In genomic region chr20:22827916-22828315, GRCh38 we compare ENCODE assay signal across 30 cellular contexts.
"Had no signal": no experiment of that assay in that cellular context is flagged by ENCODE, and none has a peak within 500 bp of the region (broad histone marks: within the 10 kb centered on the region; RNA-seq: fewer than 3 reads in every experiment).

No MANE protein-coding gene starts in this region.

- H3K36me3 Mint-ChIP-seq: activated naive CD4-positive, alpha-beta T cell treated with anti-CD3 and anti-CD28 coated beads, Interleukin-2, amount 50 U/mL, for 72 hours; mesothelial cell of epicardium; naive B cell; stimulated activated effector memory CD8-positive, alpha-beta T cell treated with anti-CD3 and anti-CD28 coated beads, Interleukin-12 subunit alpha, Interleukin-12 subunit beta, amount 100 ng/mL, for 72 hours; type B pancreatic cell had no signal

- H3K4me1 ChIP-seq: colonic mucosa, parathyroid adenoma, psoas muscle, sigmoid colon had no signal

- H3K27ac Mint-ChIP-seq: activated naive CD4-positive, alpha-beta T cell treated with anti-CD3 and anti-CD28 coated beads, Interleukin-2, amount 50 U/mL, for 72 hours; activated T-cell treated with anti-CD3 and anti-CD28 coated beads, Interleukin-2, amount 50 U/mL, for 72 hours; mesothelial cell of epicardium; nephron progenitor cell; stimulated activated effector memory CD8-positive, alpha-beta T cell treated with anti-CD3 and anti-CD28 coated beads, Interleukin-12 subunit alpha, Interleukin-12 subunit beta, amount 100 ng/mL, for 72 hours; stimulated activated naive CD8-positive, alpha-beta T cell treated with anti-CD3 and anti-CD28 coated beads, Interleukin-15, Interleukin-2, amounts not matched to agents 100 ng/mL and 50 ng/mL, for 24 hours; T-helper 1 cell treated with Interleukin-12 subunit alpha and Interleukin-12 subunit beta and Interleukin-4 antibody, amounts not matched to agents 30 μg/mL and 1 μg/mL, for 36 hours; type B pancreatic cell had no signal

- H3K4me3 ChIP-seq: cardiac muscle cell, colonic mucosa, dorsolateral prefrontal cortex, psoas muscle, sigmoid colon, thoracic aorta had no signal

- ATAC-seq: activated naive CD4-positive, alpha-beta T cell treated with anti-CD3 and anti-CD28 coated beads, Interleukin-2, amount 50 U/mL, for 72 hours; activated T-cell treated with anti-CD3 and anti-CD28 coated beads, Interleukin-2, amount 50 U/mL, for 72 hours; left cardiac atrium; left ventricle myocardium superior; psoas muscle; stimulated activated effector memory CD8-positive, alpha-beta T cell treated with anti-CD3 and anti-CD28 coated beads, Interleukin-12 subunit alpha, Interleukin-12 subunit beta, amount 100 ng/mL, for 72 hours had no signal

- H3K27me3 ChIP-seq: colonic mucosa, sigmoid colon had no signal

- H3K4me3 Mint-ChIP-seq: activated T-cell treated with anti-CD3 and anti-CD28 coated beads, Interleukin-2, amount 50 U/mL, for 72 hours; mesothelial cell of epicardium; nephron progenitor cell; stimulated activated effector memory CD8-positive, alpha-beta T cell treated with anti-CD3 and anti-CD28 coated beads, Interleukin-12 subunit alpha, Interleukin-12 subunit beta, amount 100 ng/mL, for 72 hours; stimulated activated naive CD8-positive, alpha-beta T cell treated with anti-CD3 and anti-CD28 coated beads, Interleukin-15, Interleukin-2, amounts not matched to agents 100 ng/mL and 50 ng/mL, for 24 hours; T-helper 1 cell treated with Interleukin-12 subunit alpha and Interleukin-12 subunit beta and Interleukin-4 antibody, amounts not matched to agents 30 μg/mL and 1 μg/mL, for 36 hours; type B pancreatic cell had no signal

- H3K79me2 ChIP-seq: parathyroid adenoma had no signal

- H3K4me1 Mint-ChIP-seq: mesothelial cell of epicardium; naive B cell; stimulated activated effector memory CD8-positive, alpha-beta T cell treated with anti-CD3 and anti-CD28 coated beads, Interleukin-12 subunit alpha, Interleukin-12 subunit beta, amount 100 ng/mL, for 72 hours had no signal

- H3K9me3 ChIP-seq: colonic mucosa, psoas muscle, sigmoid colon, thoracic aorta had no signal

- H3K9ac ChIP-seq: parathyroid adenoma had no signal

- H3K36me3 ChIP-seq: cardiac muscle cell, colonic mucosa, sigmoid colon, thoracic aorta had no signal

- H3K9me3 Mint-ChIP-seq: stimulated activated effector memory CD8-positive, alpha-beta T cell treated with anti-CD3 and anti-CD28 coated beads, Interleukin-12 subunit alpha, Interleukin-12 subunit beta, amount 100 ng/mL, for 72 hours; T-helper 1 cell treated with Interleukin-12 subunit alpha and Interleukin-12 subunit beta and Interleukin-4 antibody, amounts not matched to agents 30 μg/mL and 1 μg/mL, for 36 hours had no signal

- DNase-seq: activated CD4-positive, alpha-beta T cell treated with anti-CD3 and anti-CD28 coated beads for 4 hours; activated CD4-positive, alpha-beta T cell treated with anti-CD3 and anti-CD28 coated beads, Interleukin-2, amount 50 U/mL, for 4 hours; activated naive CD4-positive, alpha-beta T cell; activated T-cell treated with anti-CD3 and anti-CD28 coated beads for 4 hours; activated T-cell treated with anti-CD3 and anti-CD28 coated beads, Interleukin-2, amount 50 U/mL, for 72 hours; anterior cingulate cortex; cerebellar nuclear complex; colonic mucosa; dorsolateral prefrontal cortex; effector memory CD4-positive, alpha-beta T cell; left cardiac atrium; left ventricle myocardium superior; naive B cell; nephron progenitor cell; psoas muscle; sigmoid colon; small intestine; stimulated activated CD4-positive, alpha-beta T cell treated with anti-CD3 and anti-CD28 coated beads, Interleukin-4, amount 100 ng/mL, for 24 hours; SW 1271; T-helper 9 cell had no signal

- H3K27ac ChIP-seq: cardiac muscle cell, colonic mucosa, dorsolateral prefrontal cortex, parathyroid adenoma, psoas muscle, sigmoid colon, thoracic aorta, VCaP had no signal

- H2AFZ ChIP-seq: parathyroid adenoma had no signal
